ENCODE assay signal across 11 cellular contexts in the genomic region with DNA sequence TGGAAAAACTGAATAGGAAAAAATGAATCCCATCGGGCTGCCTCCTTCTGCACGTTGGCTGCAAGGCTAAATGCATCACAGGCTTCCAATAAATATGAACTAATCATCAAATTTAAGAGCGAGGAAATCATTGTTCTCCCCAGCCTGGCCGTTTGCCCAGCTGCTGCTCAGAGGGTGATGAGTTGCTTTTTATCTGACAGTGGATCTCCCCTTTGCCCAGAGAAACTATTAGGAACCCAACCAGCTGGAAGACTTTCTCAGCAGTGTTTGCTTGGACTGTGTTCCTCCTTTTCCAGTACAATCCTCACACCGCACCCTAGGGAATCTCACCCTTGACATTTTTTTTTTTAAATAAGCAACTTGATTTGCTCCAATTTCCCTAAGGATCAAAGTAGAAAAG.
DNase-seq lines count a peak whose midpoint lies in the region; ATAC-seq and TF ChIP-seq lines count a peak whose summit lies in the region.
"Had no signal": no experiment of that assay in that cellular context is flagged by ENCODE, and none has a peak within 500 bp of the region (broad histone marks: within the 10 kb centered on the region; RNA-seq: fewer than 3 reads in every experiment).

No MANE protein-coding gene starts in this region.

- H2BK5ac ChIP-seq in IMR-90 (ENCODE audit: low read depth, low read length, poor library complexity, severe bottlenecking) = no peak overlapping the region

- TF ChIP-seq CTCF in IMR-90 (conservative IDR thresholded peaks at IDR 0.05; ENCODE audit: low read depth, low read length) = no peak
- TF ChIP-seq CTCF in fibroblast of pulmonary artery (IDR thresholded peaks at IDR 0.05; ENCODE audit: low read length, missing control alignments) = no peak

- POLR2A ChIA-PET in IMR-90 (lab: Charles Lee; ENCODE audit: unreplicated experiment) = no interaction called here

- H3K36me3 ChIP-seq in IMR-90 (ENCODE audit: control insufficient read depth, insufficient read depth, low read length) = no peaks in the 10 kb centered on the region
- no peaks in the 10 kb centered on the region for H3K36me3 ChIP-seq in subcutaneous abdominal adipose tissue (ENCODE audit: control insufficient read depth in 5 of 5, insufficient read depth in 5 of 5, low read length in 5 of 5)

- H3K4me3 Mint-ChIP-seq in natural killer cell treated with Interleukin-12 subunit alpha and Interleukin-12 subunit beta and Interleukin-15 and Interleukin-18, amount 100 ng/mL, for 72 hours = no peak overlapping the region
- H3K4me3 Mint-ChIP-seq: neural crest cell had no signal

- H4K8ac ChIP-seq in IMR-90 (ENCODE audit: low read depth in 2 of 2, low read length in 2 of 2) = no peak overlapping the region

- H3K27me3 ChIP-seq in IMR-90 (ENCODE audit: control insufficient read depth, insufficient read depth, low read length) = peaks cover 9% of the 10 kb centered on the region
- peaks cover 0 to 7% (median 0%) of the 10 kb centered on the region in 5 donors for H3K27me3 ChIP-seq in subcutaneous abdominal adipose tissue (ENCODE audit: control insufficient read depth in 5 of 5, insufficient read depth in 4 of 5, low read length in 5 of 5)
- H3K27me3 ChIP-seq: hepatocyte had no signal

- no peaks in the 10 kb centered on the region for H3K9me1 ChIP-seq in IMR-90 (ENCODE audit: insufficient read depth, low read length)

- ATAC-seq in IMR-90 (ENCODE audit: low read depth) (no peak), HG03457 (IDR thresholded peaks at IDR 0.05; ENCODE audit: unreplicated experiment) (no peak)
- ATAC-seq in natural killer cell treated with Interleukin-12 subunit alpha and Interleukin-12 subunit beta and Interleukin-15 and Interleukin-18, amount 100 ng/mL, for 72 hours = no peak

- H3K18ac ChIP-seq in IMR-90 (ENCODE audit: low read depth, low read length) = no peak overlapping the region

- H3K4me1 ChIP-seq in IMR-90 (ENCODE audit: control insufficient read depth, insufficient read depth, low read length) (peaks cover 2% of the 10 kb centered on the region; the same call in 1 of the 2 replicates), subcutaneous abdominal adipose tissue (ENCODE audit: control insufficient read depth in 5 of 5, insufficient read depth in 5 of 5, low read length in 5 of 5) (peaks cover 3 to 15% (median 9%) of the 10 kb centered on the region in 5 donors)

- no peak for TF ChIP-seq POLR2A in IMR-90 (IDR thresholded peaks at IDR 0.05; ENCODE audit: low read depth, low read length)

- H3K9me3 ChIP-seq in IMR-90 (ENCODE audit: control insufficient read depth, insufficient read depth, low read length) (no peaks in the 10 kb centered on the region), subcutaneous abdominal adipose tissue (ENCODE audit: control insufficient read depth in 5 of 5, low read length in 5 of 5) (no peaks in the 10 kb centered on the region)

- no peak overlapping the region for H3K4ac ChIP-seq in IMR-90 (ENCODE audit: low read depth, low read length)

- no peaks in the 10 kb centered on the region for H3K27me3 Mint-ChIP-seq in natural killer cell treated with Interleukin-12 subunit alpha and Interleukin-12 subunit beta and Interleukin-15 and Interleukin-18, amount 100 ng/mL, for 72 hours

- no peak overlapping the region for H2AFZ ChIP-seq in IMR-90 (replicated peaks; ENCODE audit: low read length, poor library complexity)
- H2AFZ ChIP-seq: hepatocyte had no signal

- no peaks in the 10 kb centered on the region for H3K4me1 Mint-ChIP-seq in natural killer cell treated with Interleukin-12 subunit alpha and Interleukin-12 subunit beta and Interleukin-15 and Interleukin-18, amount 100 ng/mL, for 72 hours (ENCODE audit: low read depth in 2 of 2)

- H3K56ac ChIP-seq in IMR-90 (ENCODE audit: extremely low read depth, insufficient read depth, low read length) = no peak overlapping the region

- no peak for TF ChIP-seq RAD21 in IMR-90 (IDR thresholded peaks at IDR 0.05; ENCODE audit: low read length)

- BruUV-seq in IMR-90 (replicated peaks; lab: Mats Ljungman, UMichigan) = no TSS peak

- H3K27ac ChIP-seq in IMR-90 (ENCODE audit: insufficient read depth, low read length) (no peak overlapping the region), subcutaneous abdominal adipose tissue (ENCODE audit: low read depth, low read length) (peak overlapping the region; percentile 46)
- H3K27ac ChIP-seq: hepatocyte had no signal

- H3K36me3 Mint-ChIP-seq in natural killer cell treated with Interleukin-12 subunit alpha and Interleukin-12 subunit beta and Interleukin-15 and Interleukin-18, amount 100 ng/mL, for 72 hours = no peaks in the 10 kb centered on the region

- H3K4me3 ChIP-seq in IMR-90 (ENCODE audit: insufficient read depth, low read depth, low read length) = no peak overlapping the region
- H3K4me3 ChIP-seq in fibroblast of pulmonary artery (replicated peaks; ENCODE audit: low read depth, low read length) = no peak overlapping the region
- H3K4me3 ChIP-seq in subcutaneous abdominal adipose tissue (ENCODE audit: low read depth in 1 of 5, low read length in 5 of 5) = no peak overlapping the region
- H3K4me3 ChIP-seq: hepatocyte had no signal

- no peak overlapping the region for H2BK20ac ChIP-seq in IMR-90 (ENCODE audit: low read depth, low read length)

- DNase-seq in IMR-90 (peak; percentile 3), NCI-H526 treated with DMSO at 0.1 percent for 48 hours (lab: John Stamatoyannopoulos, UW) (peak; percentile 49), fibroblast of pulmonary artery (ENCODE audit: low read depth) (peak; percentile 27)
- DNase-seq in natural killer cell treated with Interleukin-12 subunit alpha and Interleukin-12 subunit beta and Interleukin-15 and Interleukin-18, amount 100 ng/mL, for 72 hours (ENCODE audit: low spot score) = no peak
- DNase-seq in stimulated activated CD4-positive, alpha-beta T cell treated with anti-CD3 and anti-CD28 coated beads, Interleukin-4, amount 100 ng/mL, for 24 hours = no peak
- DNase-seq: cerebellar nuclear complex, T-helper 1 cell had no signal

- H3K9me3 Mint-ChIP-seq in natural killer cell treated with Interleukin-12 subunit alpha and Interleukin-12 subunit beta and Interleukin-15 and Interleukin-18, amount 100 ng/mL, for 72 hours = peaks cover 6% of the 10 kb centered on the region

- H3K79me1 ChIP-seq in IMR-90 (ENCODE audit: low read depth in 1 of 2, low read length in 2 of 2) = no peaks in the 10 kb centered on the region

- H2BK120ac ChIP-seq in IMR-90 (ENCODE audit: low read depth, low read length) = no peak overlapping the region

- H3K9ac ChIP-seq in IMR-90 (ENCODE audit: low read depth, low read length) (no peak overlapping the region), subcutaneous abdominal adipose tissue (ENCODE audit: low read length in 5 of 5) (peak overlapping the region in 2 of 5 donors; percentile 16 to 27)

- in situ Hi-C loops in IMR-90 (cut with MboI; ENCODE audit: low sequenced_read_pairs) = no loop called here

- H3K4me2 ChIP-seq in IMR-90 (ENCODE audit: low read depth, low read length) = no peak overlapping the region
- H3K4me2 ChIP-seq: hepatocyte had no signal

- no CpG with 5 or more reads among the region's 5 CpGs for WGBS in IMR-90 (ENCODE audit: extremely low coverage in 2 of 2, insufficient read length in 1 of 2), 2 experiments

- H4K20me1 ChIP-seq in IMR-90 (ENCODE audit: insufficient read depth, low read length) = no peaks in the 10 kb centered on the region

- CTCF ChIA-PET in IMR-90 (lab: Yijun Ruan, JAX) = no interaction called here

- no peak overlapping the region for H4K5ac ChIP-seq in IMR-90 (ENCODE audit: low read depth, low read length)

- H4K91ac ChIP-seq in IMR-90 (ENCODE audit: insufficient read depth, low read depth, low read length) = no peak overlapping the region

- H3K27ac Mint-ChIP-seq in natural killer cell treated with Interleukin-12 subunit alpha and Interleukin-12 subunit beta and Interleukin-15 and Interleukin-18, amount 100 ng/mL, for 72 hours = no peak overlapping the region

- H2AK9ac ChIP-seq in IMR-90 (replicated peaks; ENCODE audit: low read depth, low read length, poor library complexity) = no peak overlapping the region

- no peak overlapping the region for H3K14ac ChIP-seq in IMR-90 (replicated peaks; ENCODE audit: low read depth, low read length)

- intact Hi-C loops in IMR-90 (cut with micrococcal nuclease) = no loop called here

- no peak overlapping the region for H2AK5ac ChIP-seq in IMR-90 (ENCODE audit: low read depth, low read length)

- no peak overlapping the region for H2BK15ac ChIP-seq in IMR-90 (ENCODE audit: low read depth, low read length)

- dilution Hi-C loops in IMR-90 (cut with HindIII; ENCODE audit: low sequenced_read_pairs, unreplicated experiment) = no loop called here

- H3K23ac ChIP-seq in IMR-90 (ENCODE audit: low read depth, low read length) = no peak overlapping the region

TF ChIP-seq in IMR-90, 13 proteins besides CTCF, POLR2A, EP300 and RAD21:
- TF ChIP-seq NFE2L2 (IDR thresholded peaks at IDR 0.05; ENCODE audit: low read depth, low read length) = no peak
- TF ChIP-seq SMC3 (IDR thresholded peaks at IDR 0.05; ENCODE audit: low read depth, low read length) = no peak
- no peak for TF ChIP-seq CEBPB (IDR thresholded peaks at IDR 0.05; ENCODE audit: low read depth, low read length)

Comparison
In these comparisons a context has a peak if more than half of its experiments do, and no peak if none do; other contexts are left out.
1. DNase-seq: peak in IMR-90 (single experiment), NCI-H526 treated with DMSO at 0.1 percent for 48 hours (single experiment) and fibroblast of pulmonary artery (single experiment); none in natural killer cell treated with Interleukin-12 subunit alpha and Interleukin-12 subunit beta and Interleukin-15 and Interleukin-18, amount 100 ng/mL, for 72 hours (single experiment) and stimulated activated CD4-positive, alpha-beta T cell treated with anti-CD3 and anti-CD28 coated beads, Interleukin-4, amount 100 ng/mL, for 24 hours (single experiment).